Comparison of ENCODE assay signal across 4 cellular contexts in genomic region chr1:69406244-69406643, GRCh38.
TF ChIP-seq lines count a peak whose summit lies in the region.

No MANE protein-coding gene starts in this region.

TF ChIP-seq in HepG2, 621 proteins besides CTCF, POLR2A, EP300 and RAD21:
- TF ChIP-seq THAP8 (CRISPR knock-in tag; IDR thresholded peaks at IDR 0.05; ENCODE audit: borderline replicate concordance) (no peak), MAFF (IDR thresholded peaks at IDR 0.05; ENCODE audit: low read depth, low read length) (peak; percentile 81), IKZF1 (IDR thresholded peaks at IDR 0.05) (no peak), CCAR2 (optimal IDR thresholded peaks at IDR 0.05; ENCODE audit: low read depth, low read length) (no peak), TFAP4 (IDR thresholded peaks at IDR 0.05; ENCODE audit: borderline replicate concordance, low read depth) (no peak), SNAI1 (CRISPR knock-in tag; IDR thresholded peaks at IDR 0.05; ENCODE audit: borderline replicate concordance) (no peak), ADNP (CRISPR knock-in tag; IDR thresholded peaks at IDR 0.05) (no peak), TAF1 (CRISPR knock-in tag; IDR thresholded peaks at IDR 0.05) (no peak), MAFG (CRISPR knock-in tag; IDR thresholded peaks at IDR 0.05) (no peak), ZNF589 (CRISPR knock-in tag; conservative IDR thresholded peaks at IDR 0.05) (no peak), MAFK (conservative IDR thresholded peaks at IDR 0.05 in 1 of 2, IDR thresholded peaks at IDR 0.05 in 1 of 2; ENCODE audit: low read length in 2 of 2) (peak; percentile 60 to 85; a peak in 3 of 4 replicates)

TF ChIP-seq in A549, 52 proteins besides CTCF, POLR2A, EP300 and RAD21:
- peak; percentile 60 for TF ChIP-seq MAFK (IDR thresholded peaks at IDR 0.05; ENCODE audit: partially characterized antibody)
- TF ChIP-seq ZSCAN20 (CRISPR knock-in tag; IDR thresholded peaks at IDR 0.05): no peak

TF ChIP-seq in IMR-90, 13 proteins besides CTCF, POLR2A, EP300 and RAD21:
- TF ChIP-seq MAFK (IDR thresholded peaks at IDR 0.05; ENCODE audit: low read depth, low read length): peak; percentile 79
- TF ChIP-seq CHD1 (IDR thresholded peaks at IDR 0.05; ENCODE audit: low read depth, low read length): no peak

TF ChIP-seq in K562, 482 proteins besides CTCF, POLR2A, EP300 and RAD21:
- no peak for TF ChIP-seq RERE (CRISPR knock-in tag; IDR thresholded peaks at IDR 0.05; ENCODE audit: borderline replicate concordance)
- peak; percentile 82 for TF ChIP-seq ZNF316 (IDR thresholded peaks at IDR 0.05)
- peak; percentile 71; the same call in 1 of the 2 replicates for TF ChIP-seq C11orf30 (IDR thresholded peaks at IDR 0.05; ENCODE audit: low read depth)
- TF ChIP-seq RUNX1 (IDR thresholded peaks at IDR 0.05; ENCODE audit: low read depth): no peak
- TF ChIP-seq MAFK (IDR thresholded peaks at IDR 0.05; ENCODE audit: low read length): peak; percentile 51; the same call in 1 of the 2 replicates
- no peak for TF ChIP-seq FOSL1 (tag; conservative IDR thresholded peaks at IDR 0.05)
- peak; percentile 42; the same call in 1 of the 2 replicates for TF ChIP-seq MAFG (tag; conservative IDR thresholded peaks at IDR 0.05)
- TF ChIP-seq MAFF (IDR thresholded peaks at IDR 0.05; ENCODE audit: low read length): peak; percentile 53; the same call in 1 of the 2 replicates
